ENCODE assay signal across 8 cellular contexts in the genomic region with DNA sequence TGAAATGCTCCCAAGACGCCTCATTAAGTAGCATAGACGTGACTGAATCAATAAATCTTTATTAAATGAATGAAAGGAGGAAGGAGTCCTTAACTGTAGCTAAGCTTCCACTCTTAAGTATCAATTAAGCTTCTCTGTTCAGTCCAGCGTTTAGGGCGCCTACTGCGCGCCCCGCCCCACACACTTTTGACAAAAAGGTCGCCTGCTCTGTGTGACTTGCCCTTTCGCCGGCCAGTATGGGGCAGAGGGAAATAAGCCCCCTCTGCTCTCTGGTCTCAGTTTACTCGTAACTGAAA. TPM values are rescaled to one million over a fixed set of nuclear protein-coding genes. Genes with fewer than 3 reads are reported as not detected.
DNase-seq lines count a peak whose midpoint lies in the region; ATAC-seq and TF ChIP-seq lines count a peak whose summit lies in the region.

No MANE protein-coding gene starts in this region.

- no peak overlapping the region for H3K27ac ChIP-seq in AG04450 (ENCODE audit: low read depth, low read length)
- no peak overlapping the region for H3K27ac ChIP-seq in muscle layer of duodenum (ENCODE audit: low read length)

- TF ChIP-seq CTCF in AG04450 (IDR thresholded peaks at IDR 0.05; ENCODE audit: low read depth, low read length) (no peak), MCF 10A (IDR thresholded peaks at IDR 0.05; ENCODE audit: unreplicated experiment) (no peak)

- H3K36me3 Mint-ChIP-seq in MCF 10A (ENCODE audit: insufficient read depth, unreplicated experiment) = no peaks in the 10 kb centered on the region

- peak overlapping the region; percentile 84 for H3K4me3 Mint-ChIP-seq in MCF 10A (ENCODE audit: unreplicated experiment)

- CTCF ChIA-PET in AG04450 (lab: Charles Lee) = interaction anchor here (0.8 kb wide), 1 partner anchor 52 kb away, joined by 3 read pairs; a partner anchor contains a TSS
- CTCF ChIA-PET in MCF 10A (lab: Yijun Ruan, JAX) = interaction anchor here (0.5 to 1.2 kb wide), 6 partner anchors 9 to 1026 kb away, joined by 3 to 4 read pairs (median 3); no protein-coding TSS in a partner anchor

- intact Hi-C loops in MCF 10A (cut with micrococcal nuclease) = no loop called here

- peaks cover 10% of the 10 kb centered on the region for H3K4me1 Mint-ChIP-seq in MCF 10A (ENCODE audit: insufficient read depth, unreplicated experiment)

- H3K9me3 ChIP-seq in AG04450 (ENCODE audit: control insufficient read depth, insufficient read depth, low read length) = no peaks in the 10 kb centered on the region
- no peaks in the 10 kb centered on the region for H3K9me3 ChIP-seq in muscle layer of duodenum (ENCODE audit: control insufficient read depth in 1 of 2, low read length in 2 of 2)

- peak; percentile 0 for ATAC-seq in HG03097 (IDR thresholded peaks at IDR 0.05; ENCODE audit: low FRiP score, unreplicated experiment)
- no peak for ATAC-seq in HG02981 (IDR thresholded peaks at IDR 0.05; ENCODE audit: unreplicated experiment)

- H3K4me1 ChIP-seq in muscle layer of duodenum (ENCODE audit: control insufficient read depth in 1 of 2, insufficient read depth in 2 of 2, low read length in 2 of 2) = peaks cover 5 to 21% of the 10 kb centered on the region in 2 donors

- no peaks in the 10 kb centered on the region for H3K27me3 Mint-ChIP-seq in MCF 10A (ENCODE audit: insufficient read depth, unreplicated experiment)

- H3K4me3 ChIP-seq in AG04450 (ENCODE audit: low read depth, low read length) (peak overlapping the region; percentile 86), muscle layer of duodenum (ENCODE audit: low read depth in 1 of 2, low read length in 2 of 2) (peak overlapping the region; percentile 84 to 92)

- BruUV-seq in MCF 10A (replicated peaks; lab: Mats Ljungman, UMichigan) = no TSS peak

- no peak overlapping the region for H3K27ac Mint-ChIP-seq in MCF 10A (ENCODE audit: low read depth, unreplicated experiment)

- H3K36me3 ChIP-seq in muscle layer of duodenum (ENCODE audit: control insufficient read depth in 1 of 2, insufficient read depth in 2 of 2, low read length in 2 of 2) = peaks cover 1 to 6% of the 10 kb centered on the region in 2 donors

- no peak for DNase-seq in AG04450 (ENCODE audit: low read depth, low spot score)
- DNase-seq in MCF 10A (ENCODE audit: unreplicated experiment) = no peak
- DNase-seq in NCI-H1092 (lab: John Stamatoyannopoulos, UW) = no peak
- DNase-seq in NCI-H2107 (lab: John Stamatoyannopoulos, UW) = no peak
- no peak for DNase-seq in GM19238 (ENCODE audit: insufficient read length, low spot score)

- POLR2A ChIA-PET in AG04450 (lab: Yijun Ruan, JAX) = interaction anchor here (0.6 to 1.6 kb wide), 2 partner anchors 11 to 543 kb away, joined by 3 to 5 read pairs; no protein-coding TSS in a partner anchor
- POLR2A ChIA-PET in MCF 10A (lab: Yijun Ruan, JAX) = interaction anchor here (0.9 to 2.3 kb wide), 12 partner anchors 10 to 710 kb away, joined by 3 to 10 read pairs (median 4); a partner anchor contains a TSS

- H3K9me3 Mint-ChIP-seq in MCF 10A (ENCODE audit: unreplicated experiment) = no peaks in the 10 kb centered on the region

- H3K27me3 ChIP-seq in AG04450 (ENCODE audit: control insufficient read depth, insufficient read depth, low read length) (no peaks in the 10 kb centered on the region), muscle layer of duodenum (ENCODE audit: low read depth, low read length) (no peaks in the 10 kb centered on the region)

RNA-seq across cellular contexts. Expression of a gene that starts 0.7 kb away (rescaled TPM):
- 11.9 and 13.2 TPM in 2 replicates for polyA plus RNA-seq in AG04450 (2011; rRNA removed)
- 10.4 and 13.0 TPM in 2 replicates for polyA minus RNA-seq in AG04450 (2011; rRNA and poly(A)+ RNA removed)
- 16.3 and 18.5 TPM in 2 replicates for total RNA-seq in MCF 10A (2022)

RNA-seq across cellular contexts. Expression of a gene that starts 30.3 kb away (rescaled TPM):
- 24.3 and 29.3 TPM in 2 replicates for polyA plus RNA-seq in AG04450 (2011; rRNA removed)
- polyA minus RNA-seq in AG04450 (2011; rRNA and poly(A)+ RNA removed) = 24.9 and 35.0 TPM in 2 replicates
- total RNA-seq in MCF 10A (2022) = 14.5 and 17.0 TPM in 2 replicates

RNA-seq across cellular contexts. Expression of a gene that starts 31.0 kb away (rescaled TPM):
- 140 and 159 TPM in 2 replicates for polyA plus RNA-seq in AG04450 (2011; rRNA removed)
- polyA minus RNA-seq in AG04450 (2011; rRNA and poly(A)+ RNA removed) = 141 and 154 TPM in 2 replicates
- 90.8 and 91.8 TPM in 2 replicates for total RNA-seq in MCF 10A (2022)

RNA-seq across cellular contexts. Expression of a gene that starts 43.8 kb away (rescaled TPM):
- 10.6 and 13.1 TPM in 2 replicates for polyA plus RNA-seq in AG04450 (2011; rRNA removed)
- 8.5 and 9.8 TPM in 2 replicates for polyA minus RNA-seq in AG04450 (2011; rRNA and poly(A)+ RNA removed)
- 28.6 and 28.7 TPM in 2 replicates for total RNA-seq in MCF 10A (2022)

RNA-seq across cellular contexts. Expression of a gene that starts 52.1 kb away (rescaled TPM):
- polyA plus RNA-seq in AG04450 (2011; rRNA removed) = 29.3 and 39.1 TPM in 2 replicates
- 20.2 and 38.4 TPM in 2 replicates for polyA minus RNA-seq in AG04450 (2011; rRNA and poly(A)+ RNA removed)
- 51.7 and 58.3 TPM in 2 replicates for total RNA-seq in MCF 10A (2022)
